In the genomic region with DNA sequence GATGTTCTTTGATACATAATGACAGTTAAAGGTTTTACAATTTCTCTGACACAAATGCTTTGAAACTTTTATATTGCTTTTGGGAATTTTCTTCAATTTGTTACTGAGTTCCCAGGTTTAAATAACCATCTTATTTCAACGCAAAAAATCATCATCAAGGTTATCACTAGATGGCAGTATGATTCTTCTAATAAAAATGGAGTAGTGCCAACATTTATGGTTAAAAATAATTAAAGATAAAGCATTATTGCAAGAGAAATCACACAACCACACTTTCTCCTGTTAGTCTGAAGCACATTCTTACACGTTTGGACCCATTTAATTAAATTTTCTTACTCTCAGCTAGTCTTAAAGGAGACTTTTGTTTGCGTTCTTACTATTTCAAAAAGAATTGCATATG, we compare ENCODE assay signal across 10 cellular contexts.
DNase-seq lines count a peak whose midpoint lies in the region; ATAC-seq and FAIRE-seq lines count a peak whose summit lies in the region.
"Had no signal": no experiment of that assay in that cellular context is flagged by ENCODE, and none has a peak within 500 bp of the region (broad histone marks: within the 10 kb centered on the region; RNA-seq: fewer than 3 reads in every experiment).

No MANE protein-coding gene starts in this region.

- no peaks in the 10 kb centered on the region for H3K36me3 ChIP-seq in GM23248 (ENCODE audit: low read depth)
- H3K36me3 ChIP-seq: BLaER1 treated with 17β-estradiol and CSF1 and Interleukin-3, amounts not matched to agents 10 nM and 100 nM had no signal

- peak; percentile 16 for DNase-seq in GM23248
- peak; percentile 48 for DNase-seq in OCI-M1 (lab: John Stamatoyannopoulos, UW)
- peak; percentile 0 for DNase-seq in iris pigment epithelial cell (ENCODE audit: low read depth)
- no peak for DNase-seq in MV-4-11 (lab: John Stamatoyannopoulos, UW)
- DNase-seq in NCI-H187 treated with DMSO at 0.1 percent for 48 hours (lab: John Stamatoyannopoulos, UW): no peak
- DNase-seq in hepatic stellate cell (ENCODE audit: low spot score): no peak
- DNase-seq: aorta had no signal

- H3K4me2 ChIP-seq in GM23248 (ENCODE audit: unreplicated experiment): no peak overlapping the region
- H3K4me2 ChIP-seq: BLaER1 treated with 17β-estradiol and CSF1 and Interleukin-3, amounts not matched to agents 10 nM and 100 nM had no signal

- H3K27ac ChIP-seq in GM23248: no peak overlapping the region
- H3K27ac ChIP-seq: BLaER1 treated with 17β-estradiol and CSF1 and Interleukin-3, amounts not matched to agents 10 nM and 100 nM had no signal

- no peaks in the 10 kb centered on the region for H4K20me1 ChIP-seq in GM23248 (ENCODE audit: insufficient read depth)

- in situ Hi-C loops in GM23248 (cut with MboI): no loop called here

- no peak overlapping the region for H3K9ac ChIP-seq in GM23248
- H3K9ac ChIP-seq: BLaER1 treated with 17β-estradiol and CSF1 and Interleukin-3, amounts not matched to agents 10 nM and 100 nM had no signal

- no peaks in the 10 kb centered on the region for H3K27me3 ChIP-seq in GM23248 (replicated peaks; ENCODE audit: insufficient read depth)

- no peaks in the 10 kb centered on the region for H3K9me2 ChIP-seq in GM23248 (ENCODE audit: insufficient read depth)

- FAIRE-seq in A204.1 (lab: Jason Lieb, UNC): peak; percentile 96

- no peaks in the 10 kb centered on the region for H3K79me2 ChIP-seq in GM23248 (ENCODE audit: insufficient read depth)

- H2AFZ ChIP-seq in GM23248: no peak overlapping the region

- WGBS in GM23248 (ENCODE audit: low coverage in 1 of 2, low lambda C conversion rate in 2 of 2, missing lambda C conversion rate in 2 of 2), 2 experiments: 0 to 5% methylated on average over 3 of the region's 3 CpGs

- H3K4me3 ChIP-seq in GM23248: no peak overlapping the region
- H3K4me3 ChIP-seq: BLaER1 treated with 17β-estradiol and CSF1 and Interleukin-3, amounts not matched to agents 10 nM and 100 nM had no signal

- H3F3A ChIP-seq in GM23248 (ENCODE audit: insufficient read depth): no peaks in the 10 kb centered on the region

- H3K4me1 ChIP-seq in GM23248 (ENCODE audit: insufficient read depth): no peaks in the 10 kb centered on the region
- H3K4me1 ChIP-seq: BLaER1 treated with 17β-estradiol and CSF1 and Interleukin-3, amounts not matched to agents 10 nM and 100 nM had no signal

- ATAC-seq in GM18861 (IDR thresholded peaks at IDR 0.05; ENCODE audit: unreplicated experiment): no peak

- no peaks in the 10 kb centered on the region for H3K9me3 ChIP-seq in GM23248 (ENCODE audit: low read depth)
- H3K9me3 ChIP-seq: BLaER1 treated with 17β-estradiol and CSF1 and Interleukin-3, amounts not matched to agents 10 nM and 100 nM had no signal

Comparison
In these comparisons a context has a peak if more than half of its experiments do, and no peak if none do; other contexts are left out.
1. DNase-seq: peak in GM23248 (single experiment), OCI-M1 (single experiment) and iris pigment epithelial cell (single experiment); none in MV-4-11 (single experiment), NCI-H187 treated with DMSO at 0.1 percent for 48 hours (single experiment) and hepatic stellate cell (single experiment).